21 cellular contexts compared by ENCODE assay signal in the genomic region with DNA sequence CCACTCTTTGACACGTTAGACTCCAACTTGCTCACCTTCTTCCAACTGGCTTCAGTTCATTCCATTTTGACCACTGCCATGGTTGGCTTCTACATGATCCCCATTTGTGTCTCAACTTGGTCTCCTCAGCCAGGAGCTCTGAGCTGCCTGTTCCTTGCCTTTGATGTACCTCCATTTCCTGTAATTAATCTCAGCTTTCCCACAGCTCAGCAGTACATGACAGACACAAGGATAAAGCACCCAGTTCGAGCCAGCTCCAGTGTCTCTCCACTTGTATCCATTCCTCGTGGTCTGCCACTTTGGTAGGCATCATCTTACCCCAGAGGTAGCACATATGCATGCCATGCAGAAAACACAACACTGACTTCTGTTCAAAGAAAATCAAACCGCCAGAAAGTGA.
A peak's percentile ranks its signal among the peaks of the same experiment; 100 is the strongest.
DNase-seq lines count a peak whose midpoint lies in the region; ATAC-seq, FAIRE-seq and TF ChIP-seq lines count a peak whose summit lies in the region.
"Had no signal": no experiment of that assay in that cellular context is flagged by ENCODE, and none has a peak within 500 bp of the region (broad histone marks: within the 10 kb centered on the region; RNA-seq: fewer than 3 reads in every experiment).

No MANE protein-coding gene starts in this region.

- FAIRE-seq in K562 (lab: Jason Lieb, UNC) = no peak

- no peak for ATAC-seq in K562
- ATAC-seq in HG02973 (IDR thresholded peaks at IDR 0.05; ENCODE audit: unreplicated experiment) = no peak
- ATAC-seq: Right ventricle myocardium inferior had no signal

- H3K9ac ChIP-seq in K562 (ENCODE audit: insufficient read depth in 1 of 2, low read depth in 2 of 2, low read length in 2 of 2) (no peak overlapping the region), SK-N-SH (no peak overlapping the region)
- H3K9ac ChIP-seq: BLaER1 had no signal

- H3K4me1 ChIP-seq in HEK293 (ENCODE audit: control insufficient read depth, insufficient read depth, low read length) = 0 out of 2 replicates have a peak, but pooled peaks cover 4% of the 10 kb centered on the region
- H3K4me1 ChIP-seq in K562 (replicated peaks in 1 of 2; ENCODE audit: control insufficient read depth in 2 of 2, insufficient read depth in 2 of 2, low read length in 2 of 2) = no peaks in the 10 kb centered on the region
- H3K4me1 ChIP-seq in SK-N-SH (ENCODE audit: control insufficient read depth in 1 of 2, insufficient read depth in 2 of 2, low read depth in 1 of 2, low read length in 1 of 2) = no peaks in the 10 kb centered on the region
- H3K4me1 ChIP-seq: BLaER1, Caco-2 had no signal

- TF ChIP-seq RAD21 in K562 (CRISPR knock-in tag; conservative IDR thresholded peaks at IDR 0.05 in 1 of 2, IDR thresholded peaks at IDR 0.05 in 1 of 2) (no peak), SK-N-SH (IDR thresholded peaks at IDR 0.05; ENCODE audit: low read length) (no peak)

- intact Hi-C loops in K562 (cut with micrococcal nuclease) = no loop called here

- CTCF ChIA-PET in HEK293 (lab: Yijun Ruan, JAX) = interaction anchor here (0.5 kb wide), 1 partner anchor 808 kb away, joined by 3 read pairs; no protein-coding TSS in a partner anchor
- CTCF ChIA-PET in K562 (lab: Yijun Ruan, JAX; ENCODE audit: low intra/inter-chr PET ratio) = no interaction called here
- CTCF ChIA-PET in SK-N-SH (lab: Yijun Ruan, JAX) = no interaction called here

- H4K20me1 ChIP-seq in K562 (replicated peaks; ENCODE audit: control insufficient read depth, insufficient read depth, low read length) (no peaks in the 10 kb centered on the region), SK-N-SH (ENCODE audit: insufficient read depth) (no peaks in the 10 kb centered on the region)
- H4K20me1 ChIP-seq: BLaER1 had no signal

- H3K9me3 ChIP-seq in HEK293 (ENCODE audit: control insufficient read depth, insufficient read depth, low read depth, low read length) = no peaks in the 10 kb centered on the region
- no peaks in the 10 kb centered on the region for H3K9me3 ChIP-seq in K562 (replicated peaks; ENCODE audit: control insufficient read depth, insufficient read depth, low read depth, low read length)
- H3K9me3 ChIP-seq in SK-N-SH = no peaks in the 10 kb centered on the region
- H3K9me3 ChIP-seq: BLaER1, Caco-2 had no signal

- no TSS peak for BruUV-seq in K562 (replicated peaks; lab: Mats Ljungman, UMichigan)

- H2AFZ ChIP-seq in K562 (ENCODE audit: low read depth, low read length) (no peak overlapping the region), SK-N-SH (ENCODE audit: low read depth) (no peak overlapping the region)

- H3K79me2 ChIP-seq in K562 (ENCODE audit: control insufficient read depth, insufficient read depth, low read length) (no peaks in the 10 kb centered on the region), SK-N-SH (ENCODE audit: insufficient read depth) (no peaks in the 10 kb centered on the region)

- H3K36me3 ChIP-seq in HEK293 (ENCODE audit: control insufficient read depth in 2 of 2, insufficient read depth in 1 of 2, low read length in 2 of 2) = no peaks in the 10 kb centered on the region
- no peaks in the 10 kb centered on the region for H3K36me3 ChIP-seq in K562 (ENCODE audit: control insufficient read depth, insufficient read depth, low read length)
- H3K36me3 ChIP-seq in SK-N-SH (replicated peaks in 1 of 2; ENCODE audit: control insufficient read depth in 1 of 2, insufficient read depth in 2 of 2, low read length in 1 of 2) = no peaks in the 10 kb centered on the region
- H3K36me3 ChIP-seq: BLaER1 had no signal

- no peak for TF ChIP-seq CTCF in HEK293 (tag by site-specific recombination; IDR thresholded peaks at IDR 0.05)
- TF ChIP-seq CTCF in K562 (IDR thresholded peaks at IDR 0.05 in 2 of 3, conservative IDR thresholded peaks at IDR 0.05 in 1 of 3; ENCODE audit: insufficient read depth in 2 of 3, low read depth in 1 of 3, low read length in 3 of 3) = no peak
- TF ChIP-seq CTCF in SK-N-SH (IDR thresholded peaks at IDR 0.05) = no peak

- H3K27ac ChIP-seq in HEK293 (ENCODE audit: extremely low read depth, low read depth, low read length) (no peak overlapping the region), K562 (ENCODE audit: extremely low read depth, low read depth, low read length) (no peak overlapping the region), SK-N-SH (ENCODE audit: low read depth in 2 of 2, low read length in 1 of 2) (no peak overlapping the region)
- H3K27ac ChIP-seq: 22Rv1, BLaER1 had no signal

- WGBS in K562 (ENCODE audit: insufficient coverage, low coverage, missing lambda C conversion rate) = 2% methylated on average over 4 of the region's 4 CpGs
- 41% methylated on average over 4 of the region's 4 CpGs for WGBS in SK-N-SH (ENCODE audit: low lambda C conversion rate)

- TF ChIP-seq EP300 in K562 (IDR thresholded peaks at IDR 0.05; ENCODE audit: low read length) (no peak), SK-N-SH (IDR thresholded peaks at IDR 0.05; ENCODE audit: borderline replicate concordance in 1 of 2, low read depth in 1 of 2, low read length in 1 of 2) (no peak)

- H3F3A ChIP-seq in SK-N-SH (replicated peaks; ENCODE audit: insufficient read depth) = no peaks in the 10 kb centered on the region

- DNase-seq in NCI-H2029 (lab: John Stamatoyannopoulos, UW) (peak; percentile 8), NCI-H2029 treated with DMSO at 0.1 percent for 48 hours (lab: John Stamatoyannopoulos, UW) (no peak), NCI-H510A treated with DMSO at 0.1 percent for 48 hours (lab: John Stamatoyannopoulos, UW) (peak; percentile 33), K562 (ENCODE audit: extremely low read depth in 1 of 4, low spot score in 3 of 4) (no peak), SK-N-SH (no peak), NCI-H526 (lab: John Stamatoyannopoulos, UW) (no peak)
- DNase-seq: ACHN; Caco-2; CD4-positive, alpha-beta memory T cell; DMS 273 treated with DMSO at 0.1 percent for 48 hours; DMS79 treated with DMSO at 0.1 percent for 48 hours; MM.1S; NCI-H1048; NCI-H1436 treated with DMSO at 0.1 percent for 48 hours; NCI-H1930; NCI-H82 had no signal

- in situ Hi-C loops in K562 (cut with MboI) = no loop called here

- H3K9me2 ChIP-seq in SK-N-SH = no peaks in the 10 kb centered on the region

- no peak overlapping the region for H3K4me3 ChIP-seq in HEK293 (ENCODE audit: low read depth, low read length)
- no peak overlapping the region for H3K4me3 ChIP-seq in K562
- H3K4me3 ChIP-seq in SK-N-SH (ENCODE audit: low read depth in 2 of 2, low read length in 1 of 2) = no peak overlapping the region
- H3K4me3 ChIP-seq: BLaER1 had no signal

- POLR2A ChIA-PET in HEK293 (lab: Yijun Ruan, JAX) = no interaction called here
- POLR2A ChIA-PET in K562 (lab: Yijun Ruan, JAX) = interaction anchor here (0.9 kb wide), 1 partner anchor 9 kb away, joined by 3 read pairs; no protein-coding TSS in a partner anchor
- POLR2A ChIA-PET in SK-N-SH (lab: Yijun Ruan, JAX) = no interaction called here

- H3K9me1 ChIP-seq in K562 (ENCODE audit: control insufficient read depth, insufficient read depth, low read length) = no peaks in the 10 kb centered on the region

- TF ChIP-seq POLR2A in K562 (conservative IDR thresholded peaks at IDR 0.05) = no peak

- no peak overlapping the region for H3K4me2 ChIP-seq in K562 (ENCODE audit: insufficient read depth, low read length)
- H3K4me2 ChIP-seq in SK-N-SH = no peak overlapping the region
- H3K4me2 ChIP-seq: BLaER1 had no signal

- H3K27me3 ChIP-seq in K562 (ENCODE audit: control insufficient read depth in 2 of 2, insufficient read depth in 2 of 2, low read length in 2 of 2) = peaks cover 8 to 9% of the 10 kb centered on the region in 2 experiments; a peak in 4 of 5 replicates
- H3K27me3 ChIP-seq in SK-N-SH (ENCODE audit: insufficient read depth) = no peaks in the 10 kb centered on the region
- H3K27me3 ChIP-seq: BLaER1 had no signal

TF ChIP-seq in HEK293, 187 proteins besides CTCF, POLR2A, EP300 and RAD21:
- 0 out of 2 replicates have a peak, but pooled peaks have one; percentile 75 for TF ChIP-seq TCF7L2 (IDR thresholded peaks at IDR 0.05; ENCODE audit: borderline replicate concordance, low read depth, low read length)
- no peak for TF ChIP-seq HOXA7 (CRISPR knock-in tag; IDR thresholded peaks at IDR 0.05; ENCODE audit: borderline replicate concordance)
- no peak for TF ChIP-seq ZNF184 (tag by site-specific recombination; IDR thresholded peaks at IDR 0.05)
- no peak for TF ChIP-seq ZNF132 (tag by site-specific recombination; IDR thresholded peaks at IDR 0.05; ENCODE audit: borderline replicate concordance)
- TF ChIP-seq ZNF223 (tag by site-specific recombination; IDR thresholded peaks at IDR 0.05) = no peak
- TF ChIP-seq SCRT1 (tag by site-specific recombination; IDR thresholded peaks at IDR 0.05; ENCODE audit: borderline replicate concordance) = no peak
- peak; percentile 59; the same call in 1 of the 2 replicates for TF ChIP-seq OSR2 (tag by site-specific recombination; IDR thresholded peaks at IDR 0.05)

TF ChIP-seq in SK-N-SH, 30 proteins besides CTCF, POLR2A, EP300 and RAD21 (continues in another document):
- TF ChIP-seq NFIC (IDR thresholded peaks at IDR 0.05; ENCODE audit: borderline replicate concordance) = no peak
- no peak for TF ChIP-seq REST (IDR thresholded peaks at IDR 0.05; ENCODE audit: low read depth, low read length)
- no peak for TF ChIP-seq TEAD4 (IDR thresholded peaks at IDR 0.05; ENCODE audit: borderline replicate concordance, insufficient read depth)
- no peak for TF ChIP-seq SIN3A (IDR thresholded peaks at IDR 0.05; ENCODE audit: borderline replicate concordance, low read depth, low read length)
- TF ChIP-seq POLR2AphosphoS5 (IDR thresholded peaks at IDR 0.05; ENCODE audit: low read depth, low read length) = no peak

Comparison
In these comparisons a context has a peak if more than half of its experiments do, and no peak if none do; other contexts are left out.
1. DNase-seq: peak in NCI-H2029 (single experiment) and NCI-H510A treated with DMSO at 0.1 percent for 48 hours (single experiment); none in NCI-H2029 treated with DMSO at 0.1 percent for 48 hours (single experiment), K562 (0 of 4), SK-N-SH (single experiment) and NCI-H526 (0 of 2).